In the genomic region with DNA sequence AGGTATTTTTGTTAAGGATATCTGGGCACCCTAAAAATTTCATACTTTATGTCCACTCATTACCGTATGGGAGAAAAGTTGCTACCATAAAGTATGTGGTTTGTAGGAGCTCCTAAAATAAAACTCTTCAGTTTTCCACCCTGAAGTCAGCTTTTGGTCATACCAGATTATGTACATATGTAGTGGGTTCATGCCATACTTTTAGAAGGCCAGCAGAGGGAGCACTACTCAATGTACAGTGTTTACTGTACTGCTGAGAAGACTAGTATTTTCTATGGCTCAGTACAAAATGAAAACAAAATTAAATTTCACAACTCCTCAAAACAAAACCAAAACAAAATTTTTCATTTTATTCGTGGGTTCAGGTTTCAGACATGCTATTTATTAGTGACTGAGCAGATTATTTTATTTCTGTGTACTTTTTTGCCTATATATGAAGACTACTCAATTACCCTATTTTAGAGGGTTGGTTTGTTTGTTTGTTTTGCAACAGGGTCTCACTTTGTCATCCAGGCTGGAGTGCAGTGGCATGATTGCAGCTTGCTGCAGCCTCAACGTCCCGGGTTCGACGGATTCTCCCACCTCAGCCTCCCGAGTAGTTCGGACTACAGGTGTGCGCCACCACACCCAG, we compare ENCODE assay signal across 8 cellular contexts. TPM values are rescaled to one million over a fixed set of nuclear protein-coding genes. Genes with fewer than 3 reads are reported as not detected.
DNase-seq lines count a peak whose midpoint lies in the region; ATAC-seq and TF ChIP-seq lines count a peak whose summit lies in the region.

No MANE protein-coding gene starts in this region.

- no peak for TF ChIP-seq POLR2A in adrenal gland (IDR thresholded peaks at IDR 0.05)
- no peak for TF ChIP-seq POLR2A in sigmoid colon (IDR thresholded peaks at IDR 0.05)

- H3K9me3 ChIP-seq in MG63: peaks cover 4% of the 10 kb centered on the region
- no peaks in the 10 kb centered on the region for H3K9me3 ChIP-seq in RWPE2 (ENCODE audit: severe bottlenecking)
- no peaks in the 10 kb centered on the region for H3K9me3 ChIP-seq in adrenal gland (replicated peaks in 1 of 3)
- H3K9me3 ChIP-seq in heart right ventricle: no peaks in the 10 kb centered on the region
- no peaks in the 10 kb centered on the region for H3K9me3 ChIP-seq in sigmoid colon

- no peak for TF ChIP-seq EP300 in sigmoid colon (IDR thresholded peaks at IDR 0.05)

- H3K27me3 ChIP-seq in MG63: no peaks in the 10 kb centered on the region
- H3K27me3 ChIP-seq in RWPE2 (ENCODE audit: insufficient read depth, poor library complexity, severe bottlenecking): no peaks in the 10 kb centered on the region
- no peaks in the 10 kb centered on the region for H3K27me3 ChIP-seq in adrenal gland
- no peaks in the 10 kb centered on the region for H3K27me3 ChIP-seq in heart right ventricle
- H3K27me3 ChIP-seq in sigmoid colon: no peaks in the 10 kb centered on the region

- no peak overlapping the region for H3K27ac ChIP-seq in RWPE2 (ENCODE audit: poor library complexity, severe bottlenecking)
- no peak overlapping the region for H3K27ac ChIP-seq in adrenal gland
- H3K27ac ChIP-seq in heart right ventricle: no peak overlapping the region
- no peak overlapping the region for H3K27ac ChIP-seq in sigmoid colon

- ATAC-seq in RWPE2 (ENCODE audit: low read depth) (peak; percentile 95), heart right ventricle (peak; percentile 87 to 96 (median 92))

- TF ChIP-seq CTCF in HFF-Myc (IDR thresholded peaks at IDR 0.05; ENCODE audit: low read depth, low read length, missing control alignments): peak; percentile 77
- TF ChIP-seq CTCF in RWPE2 (IDR thresholded peaks at IDR 0.05; ENCODE audit: poor library complexity, severe bottlenecking): peak; percentile 93
- peak; percentile 67 to 88 (median 72) for TF ChIP-seq CTCF in adrenal gland (IDR thresholded peaks at IDR 0.05)
- peak; percentile 77 to 92 (median 88) for TF ChIP-seq CTCF in heart right ventricle (IDR thresholded peaks at IDR 0.05)
- peak; percentile 71 to 90 (median 73) for TF ChIP-seq CTCF in sigmoid colon (IDR thresholded peaks at IDR 0.05)

- 0 out of 2 replicates have a peak, but pooled peaks cover 3% of the 10 kb centered on the region for H3K36me3 ChIP-seq in MG63
- H3K36me3 ChIP-seq in RWPE2 (ENCODE audit: low read depth): peaks cover 21% of the 10 kb centered on the region
- H3K36me3 ChIP-seq in adrenal gland (replicated peaks in 1 of 2): peaks cover 0 to 11% of the 10 kb centered on the region in 2 donors
- H3K36me3 ChIP-seq in heart right ventricle: peaks cover 0 to 93% (median 12%) of the 10 kb centered on the region in 9 donors
- H3K36me3 ChIP-seq in sigmoid colon: peaks cover 0 to 30% (median 5%) of the 10 kb centered on the region in 4 donors

- peak; percentile 53 for DNase-seq in activated gamma-delta T cell treated with Interleukin-2 at 50 U/mL for 16 hours
- no peak for DNase-seq in activated gamma-delta T cell (lab: John Stamatoyannopoulos, UW)
- DNase-seq in HFF-Myc (ENCODE audit: extremely low read depth, low read depth): peak; percentile 64
- peak; percentile 29 for DNase-seq in MG63
- DNase-seq in RWPE2 (ENCODE audit: low spot score): no peak
- DNase-seq in adrenal gland: peak in 6 of 7 donors; percentile 33 to 67 (median 50)
- peak in 1 of 2 donors; percentile 75 for DNase-seq in heart right ventricle
- peak; percentile 67 for DNase-seq in sigmoid colon

- intact Hi-C loops in adrenal gland (cut with DNase I): no loop called here
- intact Hi-C loops in heart right ventricle (cut with DNase I): loop anchor here in 8 of 10 donors (2.0 to 10.0 kb wide), 4 partner anchors 424 to 742 kb away; no protein-coding TSS in a partner anchor
- intact Hi-C loops in sigmoid colon (cut with DNase I): no loop called here

- H3K4me1 ChIP-seq in RWPE2 (ENCODE audit: insufficient read depth, poor library complexity, severe bottlenecking): no peaks in the 10 kb centered on the region
- H3K4me1 ChIP-seq in adrenal gland (replicated peaks in 1 of 2): no peaks in the 10 kb centered on the region
- peaks cover 0 to 10% (median 0%) of the 10 kb centered on the region in 9 donors for H3K4me1 ChIP-seq in heart right ventricle
- H3K4me1 ChIP-seq in sigmoid colon: peaks cover 0 to 4% (median 0%) of the 10 kb centered on the region in 4 donors

- H3K4me3 ChIP-seq in HFF-Myc (replicated peaks; ENCODE audit: low read depth, low read length) (no peak overlapping the region), MG63 (no peak overlapping the region), RWPE2 (ENCODE audit: severe bottlenecking) (no peak overlapping the region), adrenal gland (no peak overlapping the region), heart right ventricle (no peak overlapping the region), sigmoid colon (no peak overlapping the region)

- 67 to 77% (median 71%) methylated on average over 9 of the region's 9 CpGs for WGBS in adrenal gland, 4 donors
- WGBS in heart right ventricle, 2 donors: 79 to 81% methylated on average over 9 of the region's 9 CpGs
- WGBS in sigmoid colon, 2 donors: 68 to 79% methylated on average over 9 of the region's 9 CpGs

RNA-seq across cellular contexts. Expression of gene NXPE3, which starts 24.3 kb away (rescaled TPM):
- total RNA-seq in MG63 (2014; rRNA removed; shearing (Covaris generic); ENCODE audit: low replicate concordance): 7.5 and 12.4 TPM in 2 replicates
- 10 to 100 TPM in 2 of 8 donors, 1 to 10 TPM in 6; 4.9 to 14.8 (median 7.9) TPM for total RNA-seq in adrenal gland
- polyA plus RNA-seq in adrenal gland: 1 to 10 TPM; 2.7 to 7.7 (median 3.7) TPM
- 10 to 100 TPM; 30.2 to 50.3 (median 35.7) TPM for total RNA-seq in heart right ventricle
- polyA plus RNA-seq in heart right ventricle: 10 to 100 TPM in 1 of 2 donors, 1 to 10 TPM in 1; 7.6 to 11.7 TPM
- 10 to 100 TPM; 11.5 to 15.8 (median 13.2) TPM for total RNA-seq in sigmoid colon
- 1 to 10 TPM in 2 of 3 donors, under 1 TPM in 1; 0.92 to 8.8 (median 1.8) TPM for polyA plus RNA-seq in sigmoid colon

RNA-seq across cellular contexts. Expression of gene NFKBIZ, which starts 46.0 kb away (rescaled TPM):
- 7.4 and 19.1 TPM in 2 replicates for total RNA-seq in MG63 (2014; rRNA removed; shearing (Covaris generic); ENCODE audit: low replicate concordance)
- total RNA-seq in adrenal gland (10 to 100 TPM in 5 of 8 donors, 1 to 10 TPM in 3; 6.2 to 21.8 (median 16.4) TPM), heart right ventricle (10 to 100 TPM in 9 of 10 donors, 1 to 10 TPM in 1; 7.7 to 26.2 (median 12.8) TPM), sigmoid colon (100 to 1,000 TPM in 1 of 4 donors, 10 to 100 TPM in 3; 49.9 to 121 (median 58.1) TPM)
- polyA plus RNA-seq in adrenal gland (1 to 10 TPM; 3.1 to 8.0 (median 7.2) TPM), heart right ventricle (10 to 100 TPM in 1 of 2 donors, 1 to 10 TPM in 1; 5.4 to 10.5 TPM), sigmoid colon (10 to 100 TPM in 2 of 3 donors, 1 to 10 TPM in 1; 4.2 to 55.0 (median 14.3) TPM)

Comparison
In these comparisons a context has a peak if more than half of its experiments do, and no peak if none do; other contexts are left out.
1. DNase-seq: peak in activated gamma-delta T cell treated with Interleukin-2 at 50 U/mL for 16 hours (single experiment), HFF-Myc (single experiment), MG63 (single experiment), adrenal gland (6 of 7) and sigmoid colon (single experiment); none in activated gamma-delta T cell (single experiment) and RWPE2 (single experiment).
2. intact Hi-C loops: an anchor here in heart right ventricle (2.0 to 10.0 kb wide); none called in adrenal gland and sigmoid colon.
3. Peak in every context shown above with its lines, with median percentiles within 50 percentile points of each other: CTCF ChIP-seq.